In the genomic region with DNA sequence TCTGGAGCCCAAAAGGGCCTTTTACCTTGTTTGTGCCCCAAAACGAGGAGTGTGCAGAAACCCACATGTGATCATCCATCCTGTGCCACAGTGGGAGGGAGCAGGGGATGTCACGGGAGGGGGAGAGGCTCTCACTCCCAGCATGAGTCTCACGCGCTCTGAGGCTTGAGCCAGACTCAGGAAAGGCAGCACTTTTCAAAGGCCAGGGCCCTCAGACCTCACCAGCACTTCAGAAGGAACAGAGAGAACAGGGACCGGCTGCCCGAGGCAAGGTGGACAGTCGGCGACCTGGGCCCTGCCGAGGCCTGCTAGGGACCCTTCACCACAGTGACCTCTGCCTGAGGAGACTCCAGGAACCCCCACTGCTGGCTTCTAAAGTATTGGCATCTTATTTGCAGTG, we compare ENCODE assay signal across 19 cellular contexts.
A peak's percentile ranks its signal among the peaks of the same experiment; 100 is the strongest.
DNase-seq lines count a peak whose midpoint lies in the region; ATAC-seq and TF ChIP-seq lines count a peak whose summit lies in the region.
"Had no signal": no experiment of that assay in that cellular context is flagged by ENCODE, and none has a peak within 500 bp of the region (broad histone marks: within the 10 kb centered on the region; RNA-seq: fewer than 3 reads in every experiment).

No MANE protein-coding gene starts in this region.

- DNase-seq in globus pallidus (ENCODE audit: low spot score) (peak; percentile 46), prostate gland (ENCODE audit: low spot score) (no peak), SHP77 treated with DMSO at 0.1 percent for 48 hours (lab: John Stamatoyannopoulos, UW) (no peak), SJCRH30 (no peak)
- no peak for DNase-seq in activated CD4-positive, alpha-beta T cell treated with anti-CD3 and anti-CD28 coated beads, Interleukin-2, amount 50 U/mL, for 4 hours
- DNase-seq: COR-L47; HCEC 1CT; Kasumi-1; natural killer cell; NCI-H1436; NCI-H2227 treated with DMSO at 0.1 percent for 48 hours; retina; stimulated activated CD4-positive, alpha-beta T cell treated with anti-CD3 and anti-CD28 coated beads, Interleukin-1b, Interleukin-23, amount 100 ng/mL, for 48 hours had no signal

- H3K27ac ChIP-seq in BLaER1, result peak overlapping the region; percentile 55; the same call in 1 of the 2 replicates
- peak overlapping the region; percentile 50 for H3K27ac ChIP-seq in VCaP
- H3K27ac ChIP-seq in prostate gland, result peak overlapping the region; percentile 15 to 46
- no peak overlapping the region for H3K27ac ChIP-seq in SJCRH30
- H3K27ac ChIP-seq: breast epithelium had no signal

- H3K4me1 ChIP-seq in BLaER1 (peaks cover 32% of the 10 kb centered on the region), prostate gland (replicated peaks) (no peaks in the 10 kb centered on the region), SJCRH30 (no peaks in the 10 kb centered on the region)
- H3K4me1 ChIP-seq: breast epithelium had no signal

- H3K27me3 ChIP-seq in BLaER1 (no peaks in the 10 kb centered on the region), prostate gland (replicated peaks; ENCODE audit: insufficient read depth) (no peaks in the 10 kb centered on the region), SJCRH30 (no peaks in the 10 kb centered on the region)

- TF ChIP-seq CTCF in VCaP (conservative IDR thresholded peaks at IDR 0.05), result no peak
- no peak for TF ChIP-seq CTCF in prostate gland (IDR thresholded peaks at IDR 0.05)

- intact Hi-C loops in prostate gland (cut with DNase I), result loop anchor here (10.0 kb wide), 1 partner anchor 119 kb away; no protein-coding TSS in a partner anchor

- H3K4me2 ChIP-seq in BLaER1, result peak overlapping the region; percentile 59

- TF ChIP-seq POLR2A in prostate gland (IDR thresholded peaks at IDR 0.05), result no peak

- WGBS in prostate gland, result 47% methylated on average over 9 of the region's 9 CpGs

- no peaks in the 10 kb centered on the region for H3K36me3 ChIP-seq in BLaER1
- no peaks in the 10 kb centered on the region for H3K36me3 ChIP-seq in prostate gland
- no peaks in the 10 kb centered on the region for H3K36me3 ChIP-seq in SJCRH30
- H3K36me3 ChIP-seq: breast epithelium had no signal

- no peaks in the 10 kb centered on the region for H4K20me1 ChIP-seq in BLaER1

- H3K4me3 ChIP-seq in BLaER1, result no peak overlapping the region
- no peak overlapping the region for H3K4me3 ChIP-seq in prostate gland
- H3K4me3 ChIP-seq in SJCRH30, result no peak overlapping the region
- H3K4me3 ChIP-seq: breast epithelium, lung had no signal

- ATAC-seq in GM18861 (IDR thresholded peaks at IDR 0.05; ENCODE audit: unreplicated experiment), result no peak
- ATAC-seq: activated naive CD4-positive, alpha-beta T cell treated with anti-CD3 and anti-CD28 coated beads, Interleukin-2, amount 50 U/mL, for 72 hours; natural killer cell had no signal

- H3K9ac ChIP-seq in BLaER1, result no peak overlapping the region

- H3K9me3 ChIP-seq in BLaER1, result no peaks in the 10 kb centered on the region
- no peaks in the 10 kb centered on the region for H3K9me3 ChIP-seq in prostate gland
- no peaks in the 10 kb centered on the region for H3K9me3 ChIP-seq in SJCRH30 (replicated peaks)
- H3K9me3 ChIP-seq: breast epithelium had no signal
